8 cellular contexts compared by ENCODE assay signal in the genomic region with DNA sequence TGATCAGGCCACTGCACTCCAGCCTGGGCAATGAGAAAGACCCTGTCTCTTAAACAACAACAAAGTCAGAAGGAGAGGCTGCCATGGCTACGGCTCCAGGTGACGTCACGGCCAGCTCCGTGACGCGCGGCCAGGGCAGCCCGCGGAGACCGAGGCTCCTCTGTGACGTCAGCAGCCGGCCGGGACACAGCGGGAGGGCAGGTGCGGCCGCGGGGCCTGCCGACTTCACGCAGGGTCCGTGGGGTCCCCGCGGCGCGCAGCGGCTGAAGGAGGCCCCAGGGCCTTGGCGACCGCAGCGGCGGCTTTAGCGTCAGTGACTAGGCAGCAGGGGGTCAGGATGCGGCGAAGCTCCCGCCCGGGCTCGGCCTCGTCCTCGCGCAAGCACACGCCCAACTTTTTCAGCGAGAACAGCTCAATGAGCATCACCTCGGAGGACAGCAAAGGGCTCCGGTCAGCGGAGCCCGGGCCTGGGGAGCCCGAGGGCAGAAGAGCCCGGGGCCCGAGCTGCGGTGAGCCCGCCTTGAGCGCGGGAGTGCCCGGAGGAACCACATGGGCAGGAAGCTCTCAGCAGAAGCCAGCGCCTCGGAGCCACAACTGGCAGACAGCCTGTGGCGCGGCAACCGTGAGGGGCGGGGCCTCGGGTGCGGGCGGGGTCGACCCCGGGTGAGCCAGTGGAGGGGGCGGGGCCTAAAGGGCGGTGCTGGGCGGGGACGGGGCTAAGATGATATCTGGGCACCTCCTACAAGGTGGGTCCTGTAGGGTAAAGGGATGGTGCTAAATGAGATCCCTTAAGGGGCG. TPM values are rescaled to one million over a fixed set of nuclear protein-coding genes. Genes with fewer than 3 reads are reported as not detected.
DNase-seq lines count a peak whose midpoint lies in the region; ATAC-seq and TF ChIP-seq lines count a peak whose summit lies in the region.

A gene with protein sequence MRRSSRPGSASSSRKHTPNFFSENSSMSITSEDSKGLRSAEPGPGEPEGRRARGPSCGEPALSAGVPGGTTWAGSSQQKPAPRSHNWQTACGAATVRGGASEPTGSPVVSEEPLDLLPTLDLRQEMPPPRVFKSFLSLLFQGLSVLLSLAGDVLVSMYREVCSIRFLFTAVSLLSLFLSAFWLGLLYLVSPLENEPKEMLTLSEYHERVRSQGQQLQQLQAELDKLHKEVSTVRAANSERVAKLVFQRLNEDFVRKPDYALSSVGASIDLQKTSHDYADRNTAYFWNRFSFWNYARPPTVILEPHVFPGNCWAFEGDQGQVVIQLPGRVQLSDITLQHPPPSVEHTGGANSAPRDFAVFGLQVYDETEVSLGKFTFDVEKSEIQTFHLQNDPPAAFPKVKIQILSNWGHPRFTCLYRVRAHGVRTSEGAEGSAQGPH (plus strand): TSS at position 163 of the 798 bp plus-strand sequence. CDS start 175 bp downstream, at position 338.

- DNase-seq in GM10248 (ENCODE audit: extremely low spot score) = peak; percentile 99
- DNase-seq in HFFc6 = peak; percentile 38
- peak; percentile 97 for DNase-seq in NCI-H1092 treated with DMSO at 0.1 percent for 48 hours (lab: John Stamatoyannopoulos, UW)
- peak; percentile 100 for DNase-seq in activated naive CD8-positive, alpha-beta T cell treated with anti-CD3 and anti-CD28 coated beads, Interleukin-2, amount 50 U/mL, for 24 hours
- DNase-seq in heart left ventricle = peak; percentile 61 to 100 (median 73)
- peak; percentile 83 to 99 (median 94) for DNase-seq in posterior cingulate gyrus
- DNase-seq in upper lobe of right lung = peak; percentile 100

- TF ChIP-seq CTCF in GM10248 (IDR thresholded peaks at IDR 0.05; ENCODE audit: control extremely low read depth, extremely low read depth, low read depth, missing control alignments) (no peak), HFFc6 (IDR thresholded peaks at IDR 0.05) (no peak), SU-DHL-6 (IDR thresholded peaks at IDR 0.05; ENCODE audit: insufficient read depth, low read length, poor library complexity, severe bottlenecking) (no peak), heart left ventricle (IDR thresholded peaks at IDR 0.05) (no peak), upper lobe of right lung (IDR thresholded peaks at IDR 0.05) (no peak)

- CTCF ChIA-PET in GM10248 (lab: Yijun Ruan, JAX) = interaction anchor here (1.8 to 6.7 kb wide), 2 partner anchors 12 to 48 kb away, joined by 4 to 87 read pairs; a partner anchor contains a TSS

- peak within 1 kb of the TSS; percentile 63 for H3K4me2 ChIP-seq in SU-DHL-6 (ENCODE audit: low read depth, low read length, poor library complexity, severe bottlenecking)

- H3K4me1 ChIP-seq in heart left ventricle = peaks cover 3 to 45% (median 28%) of the 10 kb centered on the region in 12 donors
- H3K4me1 ChIP-seq in upper lobe of right lung = peaks cover 23% of the 10 kb centered on the region

- intact Hi-C loops in heart left ventricle (cut with DNase I) (loop anchor here in 9 of 10 donors (1.0 to 10.0 kb wide), 7 partner anchors 46 to 151 kb away; a partner anchor contains a TSS), posterior cingulate gyrus (cut with DNase I) (loop anchor here (5.0 kb wide), 1 partner anchor 46 kb away; a partner anchor contains a TSS), upper lobe of right lung (cut with DNase I) (no loop called here)

- peaks cover 28% of the 10 kb centered on the region for H3K4me1 Mint-ChIP-seq in HFFc6 (ENCODE audit: low read depth)
- H3K4me1 Mint-ChIP-seq in activated naive CD8-positive, alpha-beta T cell treated with anti-CD3 and anti-CD28 coated beads, Interleukin-2, amount 50 U/mL, for 24 hours = peaks cover 47% of the 10 kb centered on the region

- H3K9ac ChIP-seq in SU-DHL-6 (ENCODE audit: low read length) = peak within 1 kb of the TSS; percentile 59

- peak within 1 kb of the TSS; percentile 39 for H3K4me3 ChIP-seq in SU-DHL-6 (ENCODE audit: insufficient read depth, low read length, poor library complexity, severe bottlenecking)
- H3K4me3 ChIP-seq in heart left ventricle = peak within 1 kb of the TSS; percentile 39 to 69 (median 65)
- peak within 1 kb of the TSS; percentile 56 for H3K4me3 ChIP-seq in upper lobe of right lung

- H3K27ac ChIP-seq in SU-DHL-6 (ENCODE audit: low read depth, low read length) (peak within 1 kb of the TSS; percentile 67), heart left ventricle (peak within 1 kb of the TSS; percentile 15 to 97 (median 86)), upper lobe of right lung (peak within 1 kb of the TSS; percentile 91)

- H3K9me3 ChIP-seq in SU-DHL-6 (ENCODE audit: insufficient read depth, low read length) = no peaks in the 10 kb centered on the region
- no peaks in the 10 kb centered on the region for H3K9me3 ChIP-seq in heart left ventricle
- H3K9me3 ChIP-seq in upper lobe of right lung = no peaks in the 10 kb centered on the region

- POLR2A ChIA-PET in GM10248 (lab: Yijun Ruan, JAX) = interaction anchor here (0.6 to 2.4 kb wide), 6 partner anchors 51 to 904 kb away, joined by 3 to 8 read pairs (median 4); a partner anchor contains a TSS

- ATAC-seq in activated naive CD8-positive, alpha-beta T cell treated with anti-CD3 and anti-CD28 coated beads, Interleukin-2, amount 50 U/mL, for 24 hours = peak; percentile 87
- ATAC-seq in heart left ventricle (peak; percentile 93 to 95 (median 94)), upper lobe of right lung (peak; percentile 96)

- peaks cover 13% of the 10 kb centered on the region for H3K27me3 Mint-ChIP-seq in HFFc6 (ENCODE audit: insufficient read depth)
- peaks cover 8% of the 10 kb centered on the region for H3K27me3 Mint-ChIP-seq in activated naive CD8-positive, alpha-beta T cell treated with anti-CD3 and anti-CD28 coated beads, Interleukin-2, amount 50 U/mL, for 24 hours

- 0 to 1% (median 1%) methylated on average over 14 to 68 of the region's 68 CpGs for WGBS in heart left ventricle, 4 donors

- no peaks in the 10 kb centered on the region for H3K79me2 ChIP-seq in SU-DHL-6 (ENCODE audit: insufficient read depth, low read length)

- peak within 1 kb of the TSS; percentile 89 for H3K4me3 Mint-ChIP-seq in HFFc6
- H3K4me3 Mint-ChIP-seq in activated naive CD8-positive, alpha-beta T cell treated with anti-CD3 and anti-CD28 coated beads, Interleukin-2, amount 50 U/mL, for 24 hours = peak within 1 kb of the TSS; percentile 83

- H3K9me3 Mint-ChIP-seq in HFFc6 = no peaks in the 10 kb centered on the region
- H3K9me3 Mint-ChIP-seq in activated naive CD8-positive, alpha-beta T cell treated with anti-CD3 and anti-CD28 coated beads, Interleukin-2, amount 50 U/mL, for 24 hours = no peaks in the 10 kb centered on the region

- no peaks in the 10 kb centered on the region for H3K36me3 Mint-ChIP-seq in HFFc6 (ENCODE audit: low read depth)
- no peaks in the 10 kb centered on the region for H3K36me3 Mint-ChIP-seq in activated naive CD8-positive, alpha-beta T cell treated with anti-CD3 and anti-CD28 coated beads, Interleukin-2, amount 50 U/mL, for 24 hours (ENCODE audit: low read depth)

- no peaks in the 10 kb centered on the region for H4K20me1 ChIP-seq in SU-DHL-6 (ENCODE audit: low read depth, low read length)

- H3F3A ChIP-seq in SU-DHL-6 (ENCODE audit: insufficient read depth) = no peaks in the 10 kb centered on the region

- peak in 1 of 2 donors; percentile 64 for TF ChIP-seq POLR2A in heart left ventricle (IDR thresholded peaks at IDR 0.05)

- H3K27me3 ChIP-seq in SU-DHL-6 (ENCODE audit: low read length) (no peaks in the 10 kb centered on the region), heart left ventricle (no peaks in the 10 kb centered on the region), upper lobe of right lung (no peaks in the 10 kb centered on the region)

- no peaks in the 10 kb centered on the region for H3K9me2 ChIP-seq in SU-DHL-6 (replicated peaks; ENCODE audit: insufficient read depth, low read length)

- H3K36me3 ChIP-seq in SU-DHL-6 (ENCODE audit: low read length) (no peaks in the 10 kb centered on the region), heart left ventricle (no peaks in the 10 kb centered on the region), upper lobe of right lung (peaks cover 2% of the 10 kb centered on the region)

- peak within 1 kb of the TSS; percentile 97 for H3K27ac Mint-ChIP-seq in HFFc6
- peak within 1 kb of the TSS; percentile 87 for H3K27ac Mint-ChIP-seq in activated naive CD8-positive, alpha-beta T cell treated with anti-CD3 and anti-CD28 coated beads, Interleukin-2, amount 50 U/mL, for 24 hours

- H2AFZ ChIP-seq in SU-DHL-6 (ENCODE audit: low read depth, low read length, severe bottlenecking) = peak within 1 kb of the TSS; percentile 95

RNA-seq across cellular contexts. Expression of the gene that starts here (rescaled TPM):
- 1 to 10 TPM; 2.2 to 3.6 (median 2.8) TPM for total RNA-seq in HFFc6 (2021; fragmentation: NEBNext Ultra II Directional; extraction: Animal tissue kit (Norgen Biotek cat#: 25700))
- total RNA-seq in heart left ventricle = 1 to 10 TPM; 1.1 to 6.8 (median 4.5) TPM
- polyA plus RNA-seq in heart left ventricle = 1 to 10 TPM; 4.3 to 6.9 TPM
- 2.9 TPM for total RNA-seq in upper lobe of right lung

Comparison
In these comparisons a context has a peak if more than half of its experiments do, and no peak if none do; other contexts are left out.
1. Peak in every context shown above with its lines: DNase-seq, ATAC-seq, H3K4me3 ChIP-seq and H3K27ac ChIP-seq.
2. DNase-seq: peak in every context shown above with its lines; median percentile 100 in activated naive CD8-positive, alpha-beta T cell treated with anti-CD3 and anti-CD28 coated beads, Interleukin-2, amount 50 U/mL, for 24 hours; 100 in upper lobe of right lung; 99 in GM10248; 97 in NCI-H1092 treated with DMSO at 0.1 percent for 48 hours; 94 in posterior cingulate gyrus; 73 in heart left ventricle; 38 in HFFc6.